Comparison of ENCODE assay signal across 8 cellular contexts in the genomic region with DNA sequence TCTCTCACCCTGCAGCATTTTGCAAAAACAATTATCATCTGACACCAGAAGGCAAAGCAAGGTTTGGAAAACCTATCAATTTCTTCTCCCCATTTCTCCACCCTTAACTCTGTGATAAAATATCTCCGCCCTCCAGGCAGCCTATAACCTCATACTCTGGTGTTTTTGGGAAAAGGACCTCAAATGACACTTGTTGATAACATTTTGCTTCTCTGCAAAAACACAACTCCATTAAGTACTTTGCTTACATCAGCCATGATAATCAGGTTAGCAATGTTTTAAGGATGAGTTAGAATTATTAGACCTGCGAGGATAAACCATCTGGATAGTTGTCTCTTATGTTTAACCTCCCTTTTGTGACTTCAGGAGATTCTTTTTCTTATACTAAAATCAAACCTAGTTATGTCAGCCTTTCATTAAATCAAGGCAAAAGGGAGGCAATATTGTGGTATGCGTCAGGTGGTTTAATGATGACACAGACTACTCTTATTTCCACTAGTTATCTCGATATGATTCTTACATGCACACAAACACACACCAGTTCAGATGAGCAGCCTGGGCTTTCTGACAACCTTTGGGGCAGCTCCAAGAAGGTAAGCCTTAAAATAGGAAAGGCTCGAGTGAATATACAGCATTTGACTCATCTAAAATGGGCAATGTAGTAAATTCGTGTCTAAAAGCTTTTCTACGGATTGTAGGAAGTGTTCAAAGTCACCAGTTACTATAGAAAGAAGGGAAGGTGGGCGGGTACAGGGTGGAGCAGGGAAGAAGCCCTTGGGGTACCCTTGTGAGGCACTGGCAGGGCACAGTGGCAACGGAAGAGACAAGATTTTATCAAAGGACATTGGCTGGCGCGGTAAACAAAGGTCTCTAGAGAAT. TPM values are rescaled to one million over a fixed set of nuclear protein-coding genes. Genes with fewer than 3 reads are reported as not detected.
A peak's percentile ranks its signal among the peaks of the same experiment; 100 is the strongest.
DNase-seq lines count a peak whose midpoint lies in the region; ATAC-seq and TF ChIP-seq lines count a peak whose summit lies in the region.

No MANE protein-coding gene starts in this region.

- H3K4me3 ChIP-seq in heart left ventricle: peak overlapping the region in 11 of 12 donors; percentile 75 to 97 (median 88)

- intact Hi-C loops in heart left ventricle (cut with DNase I): loop anchor here (2.0 to 10.0 kb wide), 18 partner anchors 37 to 182 kb away; no protein-coding TSS in a partner anchor

- ATAC-seq in heart left ventricle: peak in 2 of 4 donors; percentile 38 to 49
- no peak for ATAC-seq in GM21786 (IDR thresholded peaks at IDR 0.05; ENCODE audit: unreplicated experiment)

- WGBS in heart left ventricle, 4 donors: 23 to 37% (median 31%) methylated on average over 11 of the region's 11 CpGs

- TF ChIP-seq POLR2A in heart left ventricle (IDR thresholded peaks at IDR 0.05): no peak

- peak overlapping the region in 11 of 12 donors; percentile 83 to 99 (median 92) for H3K27ac ChIP-seq in heart left ventricle

- peaks cover 0 to 46% (median 21%) of the 10 kb centered on the region in 12 donors for H3K4me1 ChIP-seq in heart left ventricle

- peaks cover 0 to 1% (median 0%) of the 10 kb centered on the region in 9 donors for H3K27me3 ChIP-seq in heart left ventricle

- DNase-seq in HT1080 (ENCODE audit: low read depth) (peak; percentile 36), heart left ventricle (peak in 2 of 5 donors; percentile 30 to 44), NCI-H1105 (lab: John Stamatoyannopoulos, UW) (no peak), DMS53 treated with DMSO at 0.1 percent for 48 hours (lab: John Stamatoyannopoulos, UW; ENCODE audit: unreplicated experiment) (no peak), SIG-M5 (lab: John Stamatoyannopoulos, UW) (no peak)
- DNase-seq in activated CD4-positive, alpha-beta T cell treated with anti-CD3 and anti-CD28 coated beads, Interleukin-2, amount 50 U/mL, for 48 hours: peak; percentile 39 to 50
- DNase-seq in stimulated activated CD4-positive, alpha-beta T cell treated with anti-CD3 and anti-CD28 coated beads, Interleukin-4, amount 100 ng/mL, for 24 hours: peak; percentile 55

- no peaks in the 10 kb centered on the region for H3K36me3 ChIP-seq in heart left ventricle

- H3K9me3 ChIP-seq in heart left ventricle: no peaks in the 10 kb centered on the region

- no peak for TF ChIP-seq CTCF in heart left ventricle (IDR thresholded peaks at IDR 0.05)

RNA-seq across cellular contexts. Expression of gene ANKH, which starts 2.1 kb away (rescaled TPM):
- total RNA-seq in HT1080 (2014; rRNA removed; shearing (Covaris generic)): 38.6 and 45.0 TPM in 2 replicates
- polyA plus RNA-seq in HT1080 (2015; cell fraction: cytosol; rRNA removed): 70.0 TPM in 2 replicates
- 45.3 and 50.2 TPM in 2 replicates for polyA plus RNA-seq in HT1080 (2015; cell fraction: nucleus; rRNA removed)
- 100 to 1,000 TPM in 8 of 9 donors, 10 to 100 TPM in 1; 87.1 to 260 (median 177) TPM for total RNA-seq in heart left ventricle
- polyA plus RNA-seq in heart left ventricle: 10 to 100 TPM; 54.1 to 59.7 TPM

Comparison
In these comparisons a context has a peak if more than half of its experiments do, and no peak if none do; other contexts are left out.
1. DNase-seq: peak in HT1080 (single experiment), activated CD4-positive, alpha-beta T cell treated with anti-CD3 and anti-CD28 coated beads, Interleukin-2, amount 50 U/mL, for 48 hours (2 of 2) and stimulated activated CD4-positive, alpha-beta T cell treated with anti-CD3 and anti-CD28 coated beads, Interleukin-4, amount 100 ng/mL, for 24 hours (single experiment); none in NCI-H1105 (single experiment), DMS53 treated with DMSO at 0.1 percent for 48 hours (single experiment) and SIG-M5 (single experiment).